In the genomic region with DNA sequence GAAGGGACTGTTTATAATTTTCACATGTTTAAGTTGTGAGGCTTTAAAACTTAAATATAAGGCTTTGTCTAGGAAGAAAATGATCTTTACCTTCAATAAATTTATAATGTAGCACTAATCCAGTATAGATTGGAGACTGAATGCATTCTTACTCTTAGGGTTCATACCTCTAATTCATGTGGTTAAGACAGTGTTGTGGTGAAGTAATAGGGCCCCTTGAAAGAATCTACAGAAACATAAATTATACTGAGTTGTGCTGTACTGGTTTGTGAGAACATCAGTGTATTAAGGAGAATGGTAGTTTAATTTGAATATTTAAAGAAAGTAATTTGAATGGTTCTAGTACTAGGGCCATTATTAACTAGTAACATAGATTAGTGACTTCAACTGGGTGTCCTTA, we compare ENCODE assay signal across 1 cellular context.
TF ChIP-seq lines count a peak whose summit lies in the region.

No MANE protein-coding gene starts in this region.

TF ChIP-seq in IMR-90, 13 proteins besides CTCF, POLR2A, EP300 and RAD21 (continued from another document):
- TF ChIP-seq, protein P1, sequence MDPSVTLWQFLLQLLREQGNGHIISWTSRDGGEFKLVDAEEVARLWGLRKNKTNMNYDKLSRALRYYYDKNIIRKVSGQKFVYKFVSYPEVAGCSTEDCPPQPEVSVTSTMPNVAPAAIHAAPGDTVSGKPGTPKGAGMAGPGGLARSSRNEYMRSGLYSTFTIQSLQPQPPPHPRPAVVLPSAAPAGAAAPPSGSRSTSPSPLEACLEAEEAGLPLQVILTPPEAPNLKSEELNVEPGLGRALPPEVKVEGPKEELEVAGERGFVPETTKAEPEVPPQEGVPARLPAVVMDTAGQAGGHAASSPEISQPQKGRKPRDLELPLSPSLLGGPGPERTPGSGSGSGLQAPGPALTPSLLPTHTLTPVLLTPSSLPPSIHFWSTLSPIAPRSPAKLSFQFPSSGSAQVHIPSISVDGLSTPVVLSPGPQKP (IDR thresholded peaks at IDR 0.05; ENCODE audit: borderline replicate concordance, low read depth, low read length): no peak
- TF ChIP-seq CHD1 (IDR thresholded peaks at IDR 0.05; ENCODE audit: low read depth, low read length) (no peak), MAFK (IDR thresholded peaks at IDR 0.05; ENCODE audit: low read depth, low read length) (no peak), MAZ (IDR thresholded peaks at IDR 0.05; ENCODE audit: borderline replicate concordance, low read depth, low read length) (no peak), BHLHE40 (IDR thresholded peaks at IDR 0.05; ENCODE audit: low read depth, low read length) (no peak)
